ENCODE assay signal across 23 cellular contexts in genomic region chr9:108961151-108961550, GRCh38. TPM values are rescaled to one million over a fixed set of nuclear protein-coding genes. Genes with fewer than 3 reads are reported as not detected.
DNase-seq lines count a peak whose midpoint lies in the region; TF ChIP-seq lines count a peak whose summit lies in the region.
"Had no signal": no experiment of that assay in that cellular context is flagged by ENCODE, and none has a peak within 500 bp of the region (broad histone marks: within the 10 kb centered on the region; RNA-seq: fewer than 3 reads in every experiment).

No MANE protein-coding gene starts in this region.

- TF ChIP-seq CTCF in LNCaP clone FGC (IDR thresholded peaks at IDR 0.05; ENCODE audit: control insufficient read depth, extremely low read depth, insufficient read depth) (no peak), VCaP (conservative IDR thresholded peaks at IDR 0.05) (no peak), thyroid gland (IDR thresholded peaks at IDR 0.05) (no peak)

- no peaks in the 10 kb centered on the region for H3K27me3 ChIP-seq in thyroid gland

- H3K4me3 ChIP-seq in LNCaP clone FGC (ENCODE audit: low read depth, low read length): no peak overlapping the region
- H3K4me3 ChIP-seq in thyroid gland (replicated peaks in 1 of 3): no peak overlapping the region

- H3K36me3 ChIP-seq in thyroid gland: peaks cover 2 to 3% of the 10 kb centered on the region in 2 donors

- no peak for TF ChIP-seq POLR2A in thyroid gland (IDR thresholded peaks at IDR 0.05)

- 97 to 98% methylated on average over 2 of the region's 2 CpGs for WGBS in thyroid gland, 2 donors

- no peaks in the 10 kb centered on the region for H3K9me3 ChIP-seq in thyroid gland

- H3K4me1 ChIP-seq in thyroid gland: peaks cover 18 to 35% of the 10 kb centered on the region in 2 donors

- intact Hi-C loops in thyroid gland (cut with DNase I): no loop called here

- DNase-seq in NCI-H526 (lab: John Stamatoyannopoulos, UW): peak; percentile 16 to 56
- no peak for DNase-seq in NCI-H526 treated with DMSO at 0.1 percent for 48 hours (lab: John Stamatoyannopoulos, UW)
- DNase-seq in LNCaP clone FGC (ENCODE audit: low read depth): peak; percentile 82
- no peak for DNase-seq in thyroid gland
- DNase-seq in germinal center (ENCODE audit: low spot score): no peak
- no peak for DNase-seq in UCSD-AML1 (lab: John Stamatoyannopoulos, UW; ENCODE audit: unreplicated experiment)
- DNase-seq: Calu3; DMS79 treated with DMSO at 0.1 percent for 48 hours; GF-D8; GOT3; HCEC 1CT; IMR-90; KG1; NCI-H1048; NCI-H1436 treated with DMSO at 0.1 percent for 48 hours; NCI-H187 treated with DMSO at 0.1 percent for 48 hours; NCI-H2171; NCI-H226; NCI-H510A; NCI-H748 treated with DMSO at 0.1 percent for 48 hours; NK-92 treated with Interleukin-12 subunit alpha and Interleukin-12 subunit beta, amount 100 ng/mL, for 24 hours; PC-3 had no signal

- H3K27ac ChIP-seq in VCaP (peak overlapping the region; percentile 78), thyroid gland (peak overlapping the region; percentile 5 to 28 (median 10))

RNA-seq across cellular contexts. Expression of gene ABITRAM, which starts 27.0 kb away (rescaled TPM):
- 10 to 100 TPM; 18.5 to 42.9 (median 19.1) TPM for total RNA-seq in thyroid gland

RNA-seq across cellular contexts. Expression of gene ELP1, which starts 27.2 kb away (rescaled TPM):
- total RNA-seq in thyroid gland: 10 to 100 TPM; 31.3 to 37.8 (median 34.4) TPM

RNA-seq across cellular contexts. Expression of gene CTNNAL1, which starts 52.1 kb away (rescaled TPM):
- total RNA-seq in thyroid gland: 100 to 1,000 TPM; 106 to 231 (median 156) TPM

Comparison
In these comparisons a context has a peak if more than half of its experiments do, and no peak if none do; other contexts are left out.
1. DNase-seq: peak in NCI-H526 (2 of 2) and LNCaP clone FGC (single experiment); none in NCI-H526 treated with DMSO at 0.1 percent for 48 hours (single experiment), thyroid gland (0 of 2), germinal center (single experiment) and UCSD-AML1 (single experiment).